ENCODE assay signal across 8 cellular contexts in genomic region chr3:178966299-178967183, GRCh38.
A peak's percentile ranks its signal among the peaks of the same experiment; 100 is the strongest.
DNase-seq lines count a peak whose midpoint lies in the region; ATAC-seq and TF ChIP-seq lines count a peak whose summit lies in the region.

No MANE protein-coding gene starts in this region.

- H2AFZ ChIP-seq in OCI-LY1 (ENCODE audit: low read length) = peak overlapping the region; percentile 22; the same call in 1 of the 2 replicates

- H3K9ac ChIP-seq in OCI-LY1 (ENCODE audit: low read length) = peak overlapping the region; percentile 56

- TF ChIP-seq CTCF in OCI-LY1 (IDR thresholded peaks at IDR 0.05; ENCODE audit: low read length) (peak; percentile 78), dorsolateral prefrontal cortex (IDR thresholded peaks at IDR 0.05 in 54 of 56, conservative IDR thresholded peaks at IDR 0.05 in 2 of 56; ENCODE audit: low read depth in 1 of 56, partially characterized antibody in 56 of 56) (peak; percentile 37 to 81 (median 62)), nephron progenitor cell (IDR thresholded peaks at IDR 0.05) (peak; percentile 58)
- TF ChIP-seq CTCF in CD4-positive, alpha-beta T cell (IDR thresholded peaks at IDR 0.05) = no peak

- POLR2A ChIA-PET in CD4-positive, alpha-beta memory T cell (lab: Charles Lee; ENCODE audit: partially characterized antibody) = no interaction called here
- POLR2A ChIA-PET in CD4-positive, alpha-beta T cell (lab: Charles Lee) = no interaction called here

- H3K4me2 ChIP-seq in OCI-LY1 (ENCODE audit: low read length) = peak overlapping the region; percentile 75

- H3K79me2 ChIP-seq in OCI-LY1 (ENCODE audit: insufficient read depth, low read length) = no peaks in the 10 kb centered on the region

- H3F3A ChIP-seq in OCI-LY1 (ENCODE audit: insufficient read depth, low read length) = no peaks in the 10 kb centered on the region

- peaks cover 13% of the 10 kb centered on the region for H3K4me1 ChIP-seq in CD4-positive, alpha-beta memory T cell (ENCODE audit: insufficient read depth, low read length)
- peaks cover 40% of the 10 kb centered on the region for H3K4me1 ChIP-seq in OCI-LY1 (ENCODE audit: insufficient read depth, low read length, severe bottlenecking)

- H3K36me3 Mint-ChIP-seq in CD4-positive, alpha-beta memory T cell = peaks cover 0 to 5% of the 10 kb centered on the region in 2 donors
- H3K36me3 Mint-ChIP-seq in nephron progenitor cell (ENCODE audit: low read depth) = no peaks in the 10 kb centered on the region
- H3K36me3 Mint-ChIP-seq in immature natural killer cell = peaks cover 3 to 7% (median 5%) of the 10 kb centered on the region in 3 donors
- peaks cover 4% of the 10 kb centered on the region for H3K36me3 Mint-ChIP-seq in CD4-positive, alpha-beta T cell (ENCODE audit: low read depth)

- H4K20me1 ChIP-seq in OCI-LY1 (ENCODE audit: insufficient read depth, low read length) = no peaks in the 10 kb centered on the region

- H3K4me3 Mint-ChIP-seq in CD4-positive, alpha-beta memory T cell = peak overlapping the region in 1 of 8 donors; percentile 53
- peak overlapping the region; percentile 15 for H3K4me3 Mint-ChIP-seq in nephron progenitor cell
- no peak overlapping the region for H3K4me3 Mint-ChIP-seq in immature natural killer cell
- no peak overlapping the region for H3K4me3 Mint-ChIP-seq in CD4-positive, alpha-beta T cell

- peak; percentile 25 for ATAC-seq in GM19351 (IDR thresholded peaks at IDR 0.05; ENCODE audit: unreplicated experiment)
- peak; percentile 26 for ATAC-seq in HG03565 (IDR thresholded peaks at IDR 0.05; ENCODE audit: unreplicated experiment)
- no peak for ATAC-seq in CD4-positive, alpha-beta T cell (ENCODE audit: poor library complexity)

- H3K4me3 ChIP-seq in CD4-positive, alpha-beta memory T cell (ENCODE audit: low read length in 2 of 2) = no peak overlapping the region
- H3K4me3 ChIP-seq in OCI-LY1 (ENCODE audit: low read depth, low read length, poor library complexity, severe bottlenecking) (peak overlapping the region; percentile 43), dorsolateral prefrontal cortex (peak overlapping the region in 23 of 59 donors; percentile 1 to 35 (median 17))

- H3K9me3 Mint-ChIP-seq in CD4-positive, alpha-beta memory T cell = no peaks in the 10 kb centered on the region
- H3K9me3 Mint-ChIP-seq in nephron progenitor cell (no peaks in the 10 kb centered on the region), immature natural killer cell (no peaks in the 10 kb centered on the region)
- no peaks in the 10 kb centered on the region for H3K9me3 Mint-ChIP-seq in CD4-positive, alpha-beta T cell

- CTCF ChIA-PET in CD4-positive, alpha-beta memory T cell (lab: Charles Lee; ENCODE audit: partially characterized antibody) = interaction anchor here (1.0 to 1.2 kb wide), 2 partner anchors 531 to 1916 kb away, joined by 3 read pairs; no protein-coding TSS in a partner anchor
- CTCF ChIA-PET in CD4-positive, alpha-beta T cell (lab: Charles Lee) = interaction anchor here (1.3 kb wide), 1 partner anchor 18 kb away, joined by 3 read pairs; no protein-coding TSS in a partner anchor

- peak overlapping the region in 1 of 7 donors; percentile 48 for H3K27ac Mint-ChIP-seq in CD4-positive, alpha-beta memory T cell
- H3K27ac Mint-ChIP-seq in nephron progenitor cell = no peak overlapping the region
- peak overlapping the region in 2 of 6 donors; percentile 14 to 31 for H3K27ac Mint-ChIP-seq in immature natural killer cell
- no peak overlapping the region for H3K27ac Mint-ChIP-seq in CD4-positive, alpha-beta T cell

- no peaks in the 10 kb centered on the region for H3K27me3 ChIP-seq in CD4-positive, alpha-beta memory T cell (ENCODE audit: insufficient read depth, low read length)
- H3K27me3 ChIP-seq in OCI-LY1 (ENCODE audit: insufficient read depth, low read length) = no peaks in the 10 kb centered on the region
- H3K27me3 ChIP-seq in dorsolateral prefrontal cortex = no peaks in the 10 kb centered on the region
- no peaks in the 10 kb centered on the region for H3K27me3 ChIP-seq in CD4-positive, alpha-beta T cell (ENCODE audit: control insufficient read depth, insufficient read depth, low read length)

- intact Hi-C loops in CD4-positive, alpha-beta memory T cell (cut with micrococcal nuclease) = loop anchor here (2.0 kb wide), 1 partner anchor 530 kb away; no protein-coding TSS in a partner anchor
- intact Hi-C loops in dorsolateral prefrontal cortex (cut with DNase I) = loop anchor here in 1 of 2 donors (10.0 kb wide), 1 partner anchor 532 kb away; no protein-coding TSS in a partner anchor
- intact Hi-C loops in CD4-positive, alpha-beta T cell (cut with DNase I, micrococcal nuclease) = no loop called here

- H3K9me2 ChIP-seq in OCI-LY1 (ENCODE audit: low read depth, low read length) = no peaks in the 10 kb centered on the region

- H3K4me1 Mint-ChIP-seq in CD4-positive, alpha-beta memory T cell = peaks cover 10 to 15% (median 13%) of the 10 kb centered on the region in 4 donors
- peaks cover 17% of the 10 kb centered on the region for H3K4me1 Mint-ChIP-seq in nephron progenitor cell
- peaks cover 12 to 18% of the 10 kb centered on the region in 2 donors for H3K4me1 Mint-ChIP-seq in immature natural killer cell
- peaks cover 17% of the 10 kb centered on the region for H3K4me1 Mint-ChIP-seq in CD4-positive, alpha-beta T cell (ENCODE audit: low read depth)

- peak in 4 of 5 donors; percentile 7 to 19 (median 10) for DNase-seq in CD4-positive, alpha-beta memory T cell
- DNase-seq in dorsolateral prefrontal cortex = peak in 2 of 10 donors; percentile 12 to 34
- no peak for DNase-seq in nephron progenitor cell
- DNase-seq in immature natural killer cell = no peak
- no peak for DNase-seq in CD4-positive, alpha-beta T cell

- H3K27me3 Mint-ChIP-seq in CD4-positive, alpha-beta memory T cell = no peaks in the 10 kb centered on the region
- H3K27me3 Mint-ChIP-seq in nephron progenitor cell (ENCODE audit: low read depth, poor library complexity) (peaks cover 5% of the 10 kb centered on the region), immature natural killer cell (ENCODE audit: low read depth in 3 of 3) (no peaks in the 10 kb centered on the region)
- peaks cover 3% of the 10 kb centered on the region for H3K27me3 Mint-ChIP-seq in CD4-positive, alpha-beta T cell

- no peak overlapping the region for H3K27ac ChIP-seq in CD4-positive, alpha-beta memory T cell (ENCODE audit: low read depth, low read length)
- H3K27ac ChIP-seq in OCI-LY1 (ENCODE audit: low read depth, low read length, poor library complexity, severe bottlenecking) = peak overlapping the region; percentile 91
- H3K27ac ChIP-seq in dorsolateral prefrontal cortex = peak overlapping the region in 38 of 59 donors; percentile 0 to 85 (median 47)
- H3K27ac ChIP-seq in CD4-positive, alpha-beta T cell (ENCODE audit: low read depth, low read length) = no peak overlapping the region

- H3K9me3 ChIP-seq in CD4-positive, alpha-beta memory T cell (ENCODE audit: control insufficient read depth in 1 of 2, low read length in 2 of 2) = no peaks in the 10 kb centered on the region
- H3K9me3 ChIP-seq in OCI-LY1 (ENCODE audit: low read length) = no peaks in the 10 kb centered on the region
- H3K9me3 ChIP-seq in CD4-positive, alpha-beta T cell (ENCODE audit: control insufficient read depth, low read length) = no peaks in the 10 kb centered on the region

- no peaks in the 10 kb centered on the region for H3K36me3 ChIP-seq in CD4-positive, alpha-beta memory T cell (ENCODE audit: insufficient read depth, low read length)
- no peaks in the 10 kb centered on the region for H3K36me3 ChIP-seq in OCI-LY1 (ENCODE audit: insufficient read depth, low read length)

Comparison
In these comparisons a context has a peak if more than half of its experiments do, and no peak if none do; other contexts are left out.
1. DNase-seq: peak in CD4-positive, alpha-beta memory T cell (4 of 5); none in nephron progenitor cell (single experiment), immature natural killer cell (0 of 3) and CD4-positive, alpha-beta T cell (0 of 10).
2. H3K27ac ChIP-seq: peak in OCI-LY1 (single experiment) and dorsolateral prefrontal cortex (38 of 59); none in CD4-positive, alpha-beta memory T cell (single experiment) and CD4-positive, alpha-beta T cell (single experiment).